In the genomic region with DNA sequence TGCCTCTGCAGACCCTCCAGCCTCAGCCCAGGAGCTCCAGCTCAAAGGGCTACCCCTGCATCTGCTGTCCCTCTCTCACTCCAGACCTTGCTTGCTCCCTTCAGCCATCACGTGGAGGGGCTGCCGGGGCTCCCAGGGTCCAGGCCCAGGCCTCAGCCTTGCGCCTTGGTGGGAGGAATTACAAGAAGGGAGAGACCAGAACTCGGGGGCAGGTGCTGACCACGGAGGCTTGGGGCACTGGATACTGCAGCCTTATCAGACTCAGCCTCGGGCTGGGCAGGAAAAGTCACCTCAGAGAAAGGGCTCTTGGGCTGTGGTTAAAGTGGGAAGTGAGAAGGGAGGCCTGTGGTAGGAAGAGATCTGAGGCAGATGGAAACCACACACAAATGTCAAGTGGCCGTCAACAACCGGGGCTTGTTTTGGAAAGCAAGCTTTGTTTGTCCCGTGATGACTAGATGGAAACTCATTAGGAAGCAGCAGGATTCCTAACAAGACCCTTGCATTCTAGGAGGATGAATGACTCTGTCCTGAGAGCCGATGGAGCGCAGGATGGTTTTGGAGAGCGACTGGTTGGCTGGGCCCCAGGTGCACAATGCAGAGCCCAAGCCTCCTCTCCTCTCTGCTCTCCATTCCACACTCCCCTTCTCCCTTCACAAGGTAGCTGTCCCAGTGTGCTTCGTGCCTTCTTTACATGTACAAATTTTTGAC, we compare ENCODE assay signal across 12 cellular contexts.
DNase-seq lines count a peak whose midpoint lies in the region; ATAC-seq and TF ChIP-seq lines count a peak whose summit lies in the region.
"Had no signal": no experiment of that assay in that cellular context is flagged by ENCODE, and none has a peak within 500 bp of the region (broad histone marks: within the 10 kb centered on the region; RNA-seq: fewer than 3 reads in every experiment).

No MANE protein-coding gene starts in this region.

- no peak for TF ChIP-seq CTCF in GM10266 (IDR thresholded peaks at IDR 0.05; ENCODE audit: control insufficient read depth, insufficient read depth, low read depth, missing control alignments)
- no peak for TF ChIP-seq CTCF in hepatocyte (IDR thresholded peaks at IDR 0.05; ENCODE audit: poor library complexity)

- ATAC-seq in GM21447 (IDR thresholded peaks at IDR 0.05; ENCODE audit: unreplicated experiment) (peak; percentile 80), left lobe of liver (no peak)
- ATAC-seq: PC-3, sciatic nerve had no signal

- no peaks in the 10 kb centered on the region for H4K20me1 ChIP-seq in hepatocyte (ENCODE audit: insufficient read depth, poor library complexity, severe bottlenecking)

- no peaks in the 10 kb centered on the region for H3K27me3 ChIP-seq in hepatocyte

- no peak overlapping the region for H3K27ac ChIP-seq in hepatocyte
- H3K27ac ChIP-seq: WERI-Rb-1 had no signal

- H3K36me3 ChIP-seq in hepatocyte (replicated peaks; ENCODE audit: insufficient read depth, low read depth) = no peaks in the 10 kb centered on the region
- H3K36me3 ChIP-seq: WERI-Rb-1 had no signal

- no peaks in the 10 kb centered on the region for H3K4me1 ChIP-seq in hepatocyte (ENCODE audit: insufficient read depth)

- H2AFZ ChIP-seq in hepatocyte = no peak overlapping the region

- H3K4me3 ChIP-seq in hepatocyte = no peak overlapping the region

- no peaks in the 10 kb centered on the region for H3K79me2 ChIP-seq in hepatocyte

- H3K9me2 ChIP-seq in hepatocyte (replicated peaks; ENCODE audit: insufficient read depth) = no peaks in the 10 kb centered on the region

- WGBS in hepatocyte (ENCODE audit: low lambda C conversion rate, missing lambda C conversion rate) = 75% methylated on average over 13 of the region's 13 CpGs

- no peak overlapping the region for H3K4me2 ChIP-seq in hepatocyte

- DNase-seq in GM10266 (ENCODE audit: extremely low spot score) (peak; percentile 48), NCI-H2029 treated with DMSO at 0.1 percent for 48 hours (lab: John Stamatoyannopoulos, UW) (peak; percentile 9), germinal center (ENCODE audit: low spot score) (peak; percentile 41), hepatocyte (ENCODE audit: low spot score) (no peak), hippocampal formation (lab: John Stamatoyannopoulos, UW) (no peak), left lobe of liver (ENCODE audit: low spot score) (no peak)
- DNase-seq in stimulated activated CD4-positive, alpha-beta T cell treated with anti-CD3 and anti-CD28 coated beads, Interleukin-4, amount 100 ng/mL, for 4 hours = no peak
- DNase-seq: dermis blood vessel endothelial cell, PC-3, WERI-Rb-1 had no signal

- no peaks in the 10 kb centered on the region for H3K9me3 ChIP-seq in hepatocyte (ENCODE audit: low read depth)

Comparison
In these comparisons a context has a peak if more than half of its experiments do, and no peak if none do; other contexts are left out.
1. DNase-seq: peak in GM10266 (single experiment), NCI-H2029 treated with DMSO at 0.1 percent for 48 hours (single experiment) and germinal center (single experiment); none in stimulated activated CD4-positive, alpha-beta T cell treated with anti-CD3 and anti-CD28 coated beads, Interleukin-4, amount 100 ng/mL, for 4 hours (0 of 2), hepatocyte (single experiment), hippocampal formation (0 of 2) and left lobe of liver (single experiment).